ENCODE assay signal across 8 cellular contexts in the genomic region with DNA sequence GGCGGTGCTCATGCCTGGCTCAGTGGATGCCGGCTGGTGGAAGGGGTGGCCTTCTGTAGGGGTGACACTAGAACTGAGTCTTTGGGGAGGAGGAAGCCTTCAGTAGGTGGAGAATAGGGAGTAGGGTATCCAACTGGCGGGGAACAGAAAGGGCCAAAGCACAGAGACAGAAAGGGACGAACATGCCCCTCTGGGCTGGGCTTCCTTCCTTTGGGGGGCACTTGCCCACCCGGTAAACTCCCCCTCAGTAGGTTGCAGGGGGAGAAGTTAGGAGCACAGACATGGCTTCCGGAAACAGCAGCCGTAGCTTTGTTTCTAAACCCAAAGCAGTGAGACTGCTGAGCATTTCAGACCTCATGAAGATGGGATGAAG. TPM values are rescaled to one million over a fixed set of nuclear protein-coding genes. Genes with fewer than 3 reads are reported as not detected.
DNase-seq lines count a peak whose midpoint lies in the region; ATAC-seq lines count a peak whose summit lies in the region.

No MANE protein-coding gene starts in this region.

- H3K27ac Mint-ChIP-seq in activated CD8-positive, alpha-beta T cell treated with anti-CD3 and anti-CD28 coated beads, Interleukin-2, amount 10 ng/mL, durations not matched to agents 7 days and 5 days: peak overlapping the region; percentile 62

- H3K9ac ChIP-seq in rectal smooth muscle tissue (ENCODE audit: low read length): peak overlapping the region; percentile 29

- H3K27me3 ChIP-seq in rectal smooth muscle tissue (ENCODE audit: control insufficient read depth, insufficient read depth, low read length): no peaks in the 10 kb centered on the region

- peaks cover 14% of the 10 kb centered on the region for H3K36me3 Mint-ChIP-seq in activated CD8-positive, alpha-beta T cell treated with anti-CD3 and anti-CD28 coated beads, Interleukin-2, amount 10 ng/mL, durations not matched to agents 7 days and 5 days (ENCODE audit: low read depth)

- peak overlapping the region; percentile 52 for H3K4me3 ChIP-seq in rectal smooth muscle tissue (ENCODE audit: low read length)

- H3K4me3 Mint-ChIP-seq in activated CD8-positive, alpha-beta T cell treated with anti-CD3 and anti-CD28 coated beads, Interleukin-2, amount 10 ng/mL, durations not matched to agents 7 days and 5 days: peak overlapping the region; percentile 79

- intact Hi-C loops in Right ventricle myocardium inferior (cut with DNase I): loop anchor here (2.0 kb wide), 1 partner anchor 55 kb away; no protein-coding TSS in a partner anchor

- no peak overlapping the region for H3K27ac ChIP-seq in rectal smooth muscle tissue (ENCODE audit: low read depth, low read length)

- no peaks in the 10 kb centered on the region for H3K9me3 Mint-ChIP-seq in activated CD8-positive, alpha-beta T cell treated with anti-CD3 and anti-CD28 coated beads, Interleukin-2, amount 10 ng/mL, durations not matched to agents 7 days and 5 days (ENCODE audit: insufficient read depth)

- peaks cover 12% of the 10 kb centered on the region for H3K36me3 ChIP-seq in rectal smooth muscle tissue (ENCODE audit: control insufficient read depth, insufficient read depth, low read length)

- POLR2A ChIA-PET in activated CD8-positive, alpha-beta T cell treated with anti-CD3 and anti-CD28 coated beads, Interleukin-2, amount 10 ng/mL, durations not matched to agents 7 days and 5 days (lab: Charles Lee): interaction anchor here (0.6 kb wide), 1 partner anchor 8 kb away, joined by 3 read pairs; no protein-coding TSS in a partner anchor

- CTCF ChIA-PET in activated CD8-positive, alpha-beta T cell treated with anti-CD3 and anti-CD28 coated beads, Interleukin-2, amount 10 ng/mL, durations not matched to agents 7 days and 5 days (lab: Charles Lee): interaction anchor here (1.6 to 2.8 kb wide), 3 partner anchors 10 to 317 kb away, joined by 3 to 23 read pairs (median 14); no protein-coding TSS in a partner anchor

- DNase-seq in activated CD8-positive, alpha-beta T cell treated with anti-CD3 and anti-CD28 coated beads, Interleukin-2, amount 10 ng/mL, durations not matched to agents 7 days and 5 days: peak; percentile 42
- DNase-seq in Right ventricle myocardium inferior (ENCODE audit: missing footprints) (no peak), hepatic stellate cell (ENCODE audit: low spot score) (no peak), COLO829 (ENCODE audit: low spot score) (no peak), NCI-H524 treated with DMSO at 0.1 percent for 48 hours (lab: John Stamatoyannopoulos, UW) (no peak)

- peaks cover 1% of the 10 kb centered on the region for H3K27me3 Mint-ChIP-seq in activated CD8-positive, alpha-beta T cell treated with anti-CD3 and anti-CD28 coated beads, Interleukin-2, amount 10 ng/mL, durations not matched to agents 7 days and 5 days (ENCODE audit: low read depth)

- ATAC-seq in GM19043 (IDR thresholded peaks at IDR 0.05; ENCODE audit: low read depth, unreplicated experiment): peak; percentile 18
- ATAC-seq in HG03066 (IDR thresholded peaks at IDR 0.05; ENCODE audit: low read depth, unreplicated experiment): peak; percentile 15
- peak; percentile 45 for ATAC-seq in activated CD8-positive, alpha-beta T cell treated with anti-CD3 and anti-CD28 coated beads, Interleukin-2, amount 10 ng/mL, durations not matched to agents 7 days and 5 days
- peak; percentile 10 for ATAC-seq in Right ventricle myocardium inferior

- H3K4me1 Mint-ChIP-seq in activated CD8-positive, alpha-beta T cell treated with anti-CD3 and anti-CD28 coated beads, Interleukin-2, amount 10 ng/mL, durations not matched to agents 7 days and 5 days (ENCODE audit: low read depth): peaks cover 18% of the 10 kb centered on the region

- peaks cover 7% of the 10 kb centered on the region for H3K4me1 ChIP-seq in rectal smooth muscle tissue (ENCODE audit: control insufficient read depth, insufficient read depth, low read length)

RNA-seq across cellular contexts. Expression of a gene that starts 0.8 kb away (rescaled TPM):
- 10 to 100 TPM; 38.2 to 41.1 TPM for total RNA-seq in activated CD8-positive, alpha-beta T cell treated with anti-CD3 and anti-CD28 coated beads, Interleukin-2, amount 10 ng/mL, durations not matched to agents 7 days and 5 days
- 29.8 TPM for total RNA-seq in Right ventricle myocardium inferior

RNA-seq across cellular contexts. Expression of a gene that starts 51.5 kb away (rescaled TPM):
- not detected for total RNA-seq in activated CD8-positive, alpha-beta T cell treated with anti-CD3 and anti-CD28 coated beads, Interleukin-2, amount 10 ng/mL, durations not matched to agents 7 days and 5 days
- total RNA-seq in Right ventricle myocardium inferior: 240 TPM

Comparison
In these comparisons a context has a peak if more than half of its experiments do, and no peak if none do; other contexts are left out.
1. RNA of a gene that starts 51.5 kb away (total RNA-seq): 240 TPM in Right ventricle myocardium inferior (single experiment); not detected in activated CD8-positive, alpha-beta T cell treated with anti-CD3 and anti-CD28 coated beads, Interleukin-2, amount 10 ng/mL, durations not matched to agents 7 days and 5 days; every median in the first group is over 100 times any median in the second.
2. Peak in every context shown above with its lines, with median percentiles within 50 percentile points of each other: ATAC-seq.